Comparison of ENCODE assay signal across 17 cellular contexts in genomic region chr6:37218501-37218900, GRCh38. TPM values are rescaled to one million over a fixed set of nuclear protein-coding genes. Genes with fewer than 3 reads are reported as not detected.
"Had no signal": no experiment of that assay in that cellular context is flagged by ENCODE, and none has a peak within 500 bp of the region (broad histone marks: within the 10 kb centered on the region; RNA-seq: fewer than 3 reads in every experiment).

No MANE protein-coding gene starts in this region.

- ATAC-seq: activated CD8-positive, alpha-beta memory T cell treated with anti-CD3 and anti-CD28 coated beads, Interleukin-2, amount 10 ng/mL, durations not matched to agents 7 days and 5 days; left ventricle myocardium superior; mucosa of descending colon; pancreas; sciatic nerve; stimulated activated naive CD8-positive, alpha-beta T cell treated with anti-CD3 and anti-CD28 coated beads, Interleukin-15, amount 100 ng/mL, for 72 hours; T-helper 17 cell had no signal

- H3K4me3 ChIP-seq: ascending aorta, coronary artery, mucosa of descending colon, pancreas, smooth muscle cell had no signal

- DNase-seq: activated CD4-positive, alpha-beta T cell treated with anti-CD3 and anti-CD28 coated beads, Interleukin-2, amount 50 U/mL, for 4 hours; activated CD8-positive, alpha-beta memory T cell treated with anti-CD3 and anti-CD28 coated beads, Interleukin-2, amount 10 ng/mL, durations not matched to agents 7 days and 5 days; activated naive CD4-positive, alpha-beta T cell treated with Interleukin-2 at 50 U/mL for 16 hours; activated T-cell treated with anti-CD3 and anti-CD28 coated beads, Interleukin-2, amount 50 U/mL, for 24 hours; effector CD8-positive, alpha-beta T cell; left ventricle myocardium superior; mesenchymal stem cell; mucosa of descending colon; naive B cell; pancreas; stimulated activated CD4-positive, alpha-beta T cell treated with anti-CD3 and anti-CD28 coated beads, Interleukin-4, amount 100 ng/mL, for 1 hour; stimulated activated naive CD8-positive, alpha-beta T cell treated with anti-CD3 and anti-CD28 coated beads, Interleukin-15, amount 100 ng/mL, for 72 hours; T-helper 17 cell had no signal

RNA-seq across cellular contexts. Expression of gene TMEM217, which starts 39.4 kb away (rescaled TPM):
- total RNA-seq: ascending aorta, left ventricle myocardium superior had no signal
